8 cellular contexts compared by ENCODE assay signal in genomic region chr5:144191998-144192397, GRCh38. TPM values are rescaled to one million over a fixed set of nuclear protein-coding genes. Genes with fewer than 3 reads are reported as not detected.
A peak's percentile ranks its signal among the peaks of the same experiment; 100 is the strongest.
DNase-seq lines count a peak whose midpoint lies in the region; FAIRE-seq and TF ChIP-seq lines count a peak whose summit lies in the region.

No MANE protein-coding gene starts in this region.

- H3K27ac ChIP-seq in ACC112 (ENCODE audit: low read depth, low read length) (peak overlapping the region; percentile 85), VCaP (no peak overlapping the region), small intestine (ENCODE audit: low read depth in 1 of 2, low read length in 1 of 2) (peak overlapping the region in 1 of 2 donors; percentile 70)

- H3K36me3 ChIP-seq in ACC112 (ENCODE audit: insufficient read depth, low read length) (no peaks in the 10 kb centered on the region), small intestine (ENCODE audit: control insufficient read depth in 2 of 2, insufficient read depth in 2 of 2, low read length in 2 of 2) (no peaks in the 10 kb centered on the region)

- H2AFZ ChIP-seq in ACC112 (ENCODE audit: low read length, unreplicated experiment) = peak overlapping the region; percentile 99

- DNase-seq in GDM1 (lab: John Stamatoyannopoulos, UW) (peak; percentile 56), H54 (ENCODE audit: insufficient read length, low spot score) (peak; percentile 18), glomerular endothelial cell (ENCODE audit: extremely low read depth, low read depth, low spot score) (peak; percentile 84), small intestine (peak; percentile 85), cortex of kidney (lab: John Stamatoyannopoulos, UW) (no peak)

- no peaks in the 10 kb centered on the region for H3K9me3 ChIP-seq in small intestine (ENCODE audit: control insufficient read depth, low read depth)

- TF ChIP-seq POLR2A in H54 (IDR thresholded peaks at IDR 0.05; ENCODE audit: low read depth, low read length) = no peak

- peak; percentile 56 for TF ChIP-seq CTCF in LNCAP (IDR thresholded peaks at IDR 0.05)
- TF ChIP-seq CTCF in VCaP (conservative IDR thresholded peaks at IDR 0.05) = peak; percentile 62

- WGBS in small intestine, 3 donors = 0 to 18% (median 2%) methylated on average over 3 of the region's 3 CpGs

- FAIRE-seq in H54 (lab: Jason Lieb, UNC) (peak; percentile 87), small intestine (lab: Jason Lieb, UNC) (peak; percentile 98)

- peaks cover 54% of the 10 kb centered on the region for H3K4me1 ChIP-seq in ACC112 (ENCODE audit: control insufficient read depth, insufficient read depth, low read length, unreplicated experiment)
- peaks cover 5 to 11% of the 10 kb centered on the region in 2 donors for H3K4me1 ChIP-seq in small intestine (ENCODE audit: control insufficient read depth in 2 of 2, insufficient read depth in 1 of 2, low read depth in 1 of 2, low read length in 1 of 2)

- no peaks in the 10 kb centered on the region for H3K79me2 ChIP-seq in ACC112 (ENCODE audit: control insufficient read depth, insufficient read depth, low read length, unreplicated experiment)

- H3K27me3 ChIP-seq in ACC112 (ENCODE audit: insufficient read depth, low read length) (no peaks in the 10 kb centered on the region), small intestine (ENCODE audit: control insufficient read depth in 2 of 2, insufficient read depth in 2 of 2, low read length in 2 of 2) (no peaks in the 10 kb centered on the region)

- H3K4me3 ChIP-seq in ACC112 (ENCODE audit: low read depth, low read length) (peak overlapping the region; percentile 58), small intestine (ENCODE audit: low read depth in 1 of 2, low read length in 2 of 2) (no peak overlapping the region)

RNA-seq across cellular contexts. Expression of gene KCTD16, which starts 21.3 kb away (rescaled TPM):
- total RNA-seq in glomerular endothelial cell = 0.10 and 0.18 TPM in 2 replicates
- polyA plus RNA-seq in small intestine = under 1 TPM; under 0.01 to 0.19 (median under 0.01) TPM

RNA-seq across cellular contexts. Expression of gene YIPF5, which starts 21.5 kb away (rescaled TPM):
- 47.8 and 70.4 TPM in 2 replicates for total RNA-seq in glomerular endothelial cell
- 10 to 100 TPM; 16.1 to 19.6 (median 19.5) TPM for polyA plus RNA-seq in small intestine
